8 cellular contexts compared by ENCODE assay signal in the genomic region with DNA sequence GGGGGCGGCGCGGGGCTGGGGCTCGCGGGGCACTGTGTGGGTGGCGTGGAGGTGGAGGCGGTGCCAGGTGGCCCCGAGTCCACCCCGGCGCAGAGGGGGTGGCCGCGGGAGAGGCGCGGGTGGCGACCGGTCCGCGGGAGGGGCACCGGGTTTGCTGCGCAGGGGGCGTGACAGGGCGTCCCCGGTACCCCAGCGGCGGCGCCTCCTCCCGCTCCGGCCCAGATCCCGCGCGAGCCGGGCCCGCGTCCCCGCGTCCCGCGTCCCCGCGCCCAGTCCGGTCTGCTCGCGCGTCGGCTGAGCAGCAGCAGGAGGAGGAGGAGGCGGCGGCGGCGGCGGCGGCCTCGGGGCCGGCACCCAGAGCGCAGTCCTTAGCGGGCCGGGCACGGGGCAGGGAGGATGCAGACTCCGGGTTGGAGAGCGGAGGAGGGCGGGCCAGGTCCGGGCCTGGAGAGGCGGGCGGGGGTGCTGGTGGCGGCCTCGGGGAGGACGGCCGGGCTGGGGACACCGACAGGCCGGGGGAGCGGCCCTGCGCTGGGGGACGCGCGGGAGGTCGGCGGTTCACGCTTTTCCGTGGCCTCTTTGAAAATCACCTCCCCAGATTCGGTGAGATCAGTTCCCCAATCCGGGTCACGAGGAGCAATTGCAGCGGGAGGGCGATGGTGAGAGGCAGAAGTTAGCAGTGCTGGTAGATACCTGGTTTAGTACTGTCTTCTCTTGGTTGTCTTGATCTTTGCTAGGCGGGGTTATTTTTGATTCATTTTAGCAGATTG. TPM values are rescaled to one million over a fixed set of nuclear protein-coding genes. Genes with fewer than 3 reads are reported as not detected.
DNase-seq lines count a peak whose midpoint lies in the region; ATAC-seq and TF ChIP-seq lines count a peak whose summit lies in the region.

No MANE protein-coding gene starts in this region.

- H3K9ac ChIP-seq in DND-41 (ENCODE audit: low read depth, low read length) (no peak overlapping the region), PC-3 (ENCODE audit: low read length) (peak overlapping the region; percentile 98)

- intact Hi-C loops in PC-3 (cut with micrococcal nuclease) = loop anchor here (2.0 kb wide), 2 partner anchors 46 to 134 kb away; no protein-coding TSS in a partner anchor

- 0 out of 2 replicates have a peak overlapping the region, but pooled peaks have one; percentile 20 for H3K4me2 ChIP-seq in DND-41 (ENCODE audit: insufficient read depth, low read length)
- H3K4me2 ChIP-seq in PC-3 (ENCODE audit: low read length) = peak overlapping the region; percentile 93

- H3K36me3 ChIP-seq in DND-41 (ENCODE audit: insufficient read depth, low read length) (no peaks in the 10 kb centered on the region), PC-3 (ENCODE audit: low read depth, low read length) (peaks cover 6% of the 10 kb centered on the region; the same call in 1 of the 2 replicates)

- H3K79me2 ChIP-seq in DND-41 (ENCODE audit: insufficient read depth, low read length) = no peaks in the 10 kb centered on the region
- H3K79me2 ChIP-seq in PC-3 (ENCODE audit: low read length) = peaks cover 72% of the 10 kb centered on the region

- H3K27ac Mint-ChIP-seq in activated naive CD4-positive, alpha-beta T cell treated with anti-CD3 and anti-CD28 coated beads, Interleukin-2, amount 50 U/mL, for 24 hours = no peak overlapping the region
- H3K27ac Mint-ChIP-seq in glutamatergic neuron (ENCODE audit: unreplicated experiment) = peak overlapping the region; percentile 93

- H3K27ac ChIP-seq in DND-41 (ENCODE audit: low read length) = no peak overlapping the region
- peak overlapping the region; percentile 89 for H3K27ac ChIP-seq in PC-3 (ENCODE audit: low read length)

- no peaks in the 10 kb centered on the region for H3K9me2 ChIP-seq in PC-3 (replicated peaks; ENCODE audit: low read length)

- H4K20me1 ChIP-seq in DND-41 (ENCODE audit: insufficient read depth, low read length) (no peaks in the 10 kb centered on the region), PC-3 (ENCODE audit: low read length) (peaks cover 46% of the 10 kb centered on the region)

- peak overlapping the region; percentile 84 for H3K4me3 Mint-ChIP-seq in activated naive CD4-positive, alpha-beta T cell treated with anti-CD3 and anti-CD28 coated beads, Interleukin-2, amount 50 U/mL, for 24 hours
- H3K4me3 Mint-ChIP-seq in glutamatergic neuron (ENCODE audit: unreplicated experiment) = peak overlapping the region; percentile 95

- no peak overlapping the region for H3K4me3 ChIP-seq in DND-41 (ENCODE audit: low read depth in 1 of 2, low read length in 2 of 2)
- H3K4me3 ChIP-seq in PC-3 (ENCODE audit: low read length) = peak overlapping the region; percentile 98

- CTCF ChIA-PET in PC-3 (lab: Charles Lee) = interaction anchor here (0.6 to 1.4 kb wide), 3 partner anchors 125 to 169 kb away, joined by 3 to 4 read pairs (median 3); no protein-coding TSS in a partner anchor

- H3K27me3 Mint-ChIP-seq in activated naive CD4-positive, alpha-beta T cell treated with anti-CD3 and anti-CD28 coated beads, Interleukin-2, amount 50 U/mL, for 24 hours = peaks cover 37% of the 10 kb centered on the region
- H3K27me3 Mint-ChIP-seq in glutamatergic neuron (ENCODE audit: unreplicated experiment) = peaks cover 18% of the 10 kb centered on the region

- H3K27me3 ChIP-seq in DND-41 (ENCODE audit: insufficient read depth, low read length, poor library complexity) (peaks cover 25% of the 10 kb centered on the region), PC-3 (ENCODE audit: low read length) (no peaks in the 10 kb centered on the region)

- DNase-seq in DND-41 (no peak), HPDE6-E6E7 (ENCODE audit: extremely low spot score) (peak; percentile 33), PC-3 (peak; percentile 88), glutamatergic neuron (peak; percentile 68), omental fat pad (ENCODE audit: low spot score) (no peak), islet precursor cell (no peak)

- H3K4me1 Mint-ChIP-seq in activated naive CD4-positive, alpha-beta T cell treated with anti-CD3 and anti-CD28 coated beads, Interleukin-2, amount 50 U/mL, for 24 hours = peaks cover 14% of the 10 kb centered on the region
- H3K4me1 Mint-ChIP-seq in glutamatergic neuron (ENCODE audit: low read depth, unreplicated experiment) = peaks cover 53% of the 10 kb centered on the region

- POLR2A ChIA-PET in PC-3 (lab: Charles Lee; ENCODE audit: unreplicated experiment) = interaction anchor here (0.6 to 1.2 kb wide), 7 partner anchors 12 to 221 kb away, joined by 3 to 10 read pairs (median 3); no protein-coding TSS in a partner anchor

- no peaks in the 10 kb centered on the region for H3K36me3 Mint-ChIP-seq in activated naive CD4-positive, alpha-beta T cell treated with anti-CD3 and anti-CD28 coated beads, Interleukin-2, amount 50 U/mL, for 24 hours
- peaks cover 4% of the 10 kb centered on the region for H3K36me3 Mint-ChIP-seq in glutamatergic neuron (ENCODE audit: unreplicated experiment)

- H3K4me1 ChIP-seq in DND-41 (ENCODE audit: insufficient read depth, low read length) (peaks cover 10% of the 10 kb centered on the region), PC-3 (ENCODE audit: insufficient read depth, low read length) (peaks cover 46% of the 10 kb centered on the region)

- H2AFZ ChIP-seq in DND-41 (ENCODE audit: low read depth, low read length) (no peak overlapping the region), PC-3 (ENCODE audit: low read length) (peak overlapping the region; percentile 6; the same call in 1 of the 2 replicates)

- no TSS peak for BruUV-seq in PC-3 (replicated peaks; lab: Mats Ljungman, UMichigan)

- no peaks in the 10 kb centered on the region for H3K9me3 ChIP-seq in DND-41 (ENCODE audit: insufficient read depth, low read length, severe bottlenecking)
- no peaks in the 10 kb centered on the region for H3K9me3 ChIP-seq in PC-3 (ENCODE audit: low read length)

- no peak for TF ChIP-seq CTCF in DND-41 (IDR thresholded peaks at IDR 0.05; ENCODE audit: borderline replicate concordance, extremely low read depth, low read length, poor library complexity, severe bottlenecking)
- TF ChIP-seq CTCF in PC-3 (conservative IDR thresholded peaks at IDR 0.05; ENCODE audit: low read depth, low read length) = no peak
- no peak for TF ChIP-seq CTCF in glutamatergic neuron (IDR thresholded peaks at IDR 0.05; ENCODE audit: partially characterized antibody, unreplicated experiment)
- no peak for TF ChIP-seq CTCF in omental fat pad (IDR thresholded peaks at IDR 0.05)

- no peak for ATAC-seq in DND-41 (ENCODE audit: insufficient read depth, low read depth)
- peak; percentile 56 for ATAC-seq in GM21367 (IDR thresholded peaks at IDR 0.05; ENCODE audit: unreplicated experiment)
- ATAC-seq in PC-3 = peak; percentile 28
- ATAC-seq in omental fat pad (ENCODE audit: low FRiP score) = peak; percentile 48

- no peaks in the 10 kb centered on the region for H3F3A ChIP-seq in PC-3 (ENCODE audit: low read length, unreplicated experiment)

- no peaks in the 10 kb centered on the region for H3K9me3 Mint-ChIP-seq in activated naive CD4-positive, alpha-beta T cell treated with anti-CD3 and anti-CD28 coated beads, Interleukin-2, amount 50 U/mL, for 24 hours
- H3K9me3 Mint-ChIP-seq in glutamatergic neuron (ENCODE audit: unreplicated experiment) = peaks cover 21% of the 10 kb centered on the region

RNA-seq across cellular contexts. Expression of gene TRIO, which starts 1.6 kb away (rescaled TPM):
- total RNA-seq in PC-3 (2014; rRNA removed) (211 and 271 TPM in 2 replicates), glutamatergic neuron (ENCODE audit: unreplicated experiment) (281 TPM), omental fat pad (100 to 1,000 TPM; 125 to 370 (median 193) TPM)

Comparison
In these comparisons a context has a peak if more than half of its experiments do, and no peak if none do; other contexts are left out.
1. DNase-seq: peak in HPDE6-E6E7 (single experiment), PC-3 (single experiment) and glutamatergic neuron (single experiment); none in DND-41 (single experiment), omental fat pad (single experiment) and islet precursor cell (single experiment).